16 cellular contexts compared by ENCODE assay signal in genomic region chr11:112958670-112959069, GRCh38. TPM values are rescaled to one million over a fixed set of nuclear protein-coding genes. Genes with fewer than 3 reads are reported as not detected.
DNase-seq lines count a peak whose midpoint lies in the region; ATAC-seq, FAIRE-seq and TF ChIP-seq lines count a peak whose summit lies in the region.
"Had no signal": no experiment of that assay in that cellular context is flagged by ENCODE, and none has a peak within 500 bp of the region (broad histone marks: within the 10 kb centered on the region; RNA-seq: fewer than 3 reads in every experiment).

No MANE protein-coding gene starts in this region.

- TF ChIP-seq CTCF in heart right ventricle (IDR thresholded peaks at IDR 0.05) (peak in 7 of 9 donors; percentile 5 to 43 (median 31)), ovary (IDR thresholded peaks at IDR 0.05) (no peak), stomach (IDR thresholded peaks at IDR 0.05) (no peak)

- FAIRE-seq in urothelium cell line (lab: Jason Lieb, UNC): peak; percentile 48

- TF ChIP-seq EP300 in ovary (IDR thresholded peaks at IDR 0.05): no peak
- no peak for TF ChIP-seq EP300 in stomach (IDR thresholded peaks at IDR 0.05)

- DNase-seq in heart right ventricle (no peak), cardiac septum (ENCODE audit: low spot score) (no peak), SK-N-DZ (ENCODE audit: low spot score) (peak; percentile 40), glomerular visceral epithelial cell (ENCODE audit: extremely low spot score) (peak; percentile 65), urothelium cell line (ENCODE audit: low spot score) (peak; percentile 82), ovary (no peak), stomach (no peak), NCI-H524 treated with DMSO at 0.1 percent for 48 hours (lab: John Stamatoyannopoulos, UW) (no peak)
- DNase-seq: ACHN; anterior cingulate cortex; naive thymus-derived CD4-positive, alpha-beta T cell; Peyer's patch; upper lobe of left lung; WERI-Rb-1 had no signal

- ATAC-seq in heart right ventricle: peak in 1 of 8 donors; percentile 26
- ATAC-seq: naive thymus-derived CD4-positive, alpha-beta T cell had no signal

- H3K27me3 ChIP-seq in heart right ventricle: peaks cover 0 to 80% (median 33%) of the 10 kb centered on the region in 7 donors
- no peaks in the 10 kb centered on the region for H3K27me3 ChIP-seq in ovary
- H3K27me3 ChIP-seq in stomach: peaks cover 0 to 49% (median 29%) of the 10 kb centered on the region in 3 donors
- H3K27me3 ChIP-seq: Peyer's patch had no signal

- peaks cover 0 to 13% (median 0%) of the 10 kb centered on the region in 11 donors for H3K9me3 ChIP-seq in heart right ventricle
- no peaks in the 10 kb centered on the region for H3K9me3 ChIP-seq in ovary
- no peaks in the 10 kb centered on the region for H3K9me3 ChIP-seq in stomach
- H3K9me3 ChIP-seq: Peyer's patch, upper lobe of left lung had no signal

- TF ChIP-seq POLR2A in ovary (IDR thresholded peaks at IDR 0.05) (no peak), stomach (IDR thresholded peaks at IDR 0.05) (no peak)

- intact Hi-C loops in heart right ventricle (cut with DNase I): loop anchor here in 4 of 10 donors (5.0 to 10.0 kb wide), 4 partner anchors 76 to 114 kb away; no protein-coding TSS in a partner anchor
- intact Hi-C loops in cardiac septum (cut with DNase I): loop anchor here (2.0 kb wide), 1 partner anchor 304 kb away; no protein-coding TSS in a partner anchor
- intact Hi-C loops in ovary (cut with DNase I): loop anchor here in 1 of 4 donors (10.0 kb wide), 1 partner anchor 164 kb away; no protein-coding TSS in a partner anchor
- intact Hi-C loops in stomach (cut with DNase I; ENCODE audit: low total_unique reads): no loop called here

- H3K4me1 ChIP-seq in heart right ventricle: peaks cover 0 to 24% (median 4%) of the 10 kb centered on the region in 9 donors
- H3K4me1 ChIP-seq in ovary (ENCODE audit: insufficient read depth): no peaks in the 10 kb centered on the region
- H3K4me1 ChIP-seq in stomach: peaks cover 22 to 29% (median 29%) of the 10 kb centered on the region in 4 donors

- WGBS in heart right ventricle, 2 donors: 16 to 19% methylated on average over 4 of the region's 4 CpGs
- WGBS in ovary, 3 donors: 23 to 41% (median 36%) methylated on average over 4 of the region's 4 CpGs
- 50 to 60% (median 54%) methylated on average over 4 of the region's 4 CpGs for WGBS in stomach, 5 donors

- H3K4me3 ChIP-seq in heart right ventricle: no peak overlapping the region
- no peak overlapping the region for H3K4me3 ChIP-seq in ovary
- H3K4me3 ChIP-seq in stomach: no peak overlapping the region
- H3K4me3 ChIP-seq: Peyer's patch, skin epidermis, upper lobe of left lung had no signal

- no peaks in the 10 kb centered on the region for H3K36me3 ChIP-seq in heart right ventricle
- H3K36me3 ChIP-seq in ovary: no peaks in the 10 kb centered on the region
- no peaks in the 10 kb centered on the region for H3K36me3 ChIP-seq in stomach
- H3K36me3 ChIP-seq: Peyer's patch, upper lobe of left lung, WERI-Rb-1 had no signal

- H3K27ac ChIP-seq in heart right ventricle: peak overlapping the region in 3 of 10 donors; percentile 15 to 31 (median 22)
- H3K27ac ChIP-seq in ovary: no peak overlapping the region
- H3K27ac ChIP-seq in stomach: no peak overlapping the region
- H3K27ac ChIP-seq: Peyer's patch, skin epidermis, upper lobe of left lung, WERI-Rb-1 had no signal

RNA-seq across cellular contexts. Expression of gene NCAM1, which starts 2.5 kb away (rescaled TPM):
- total RNA-seq in heart right ventricle: 100 to 1,000 TPM; 220 to 454 (median 338) TPM
- 100 to 1,000 TPM in 1 of 2 donors, 10 to 100 TPM in 1; 76.8 to 171 TPM for polyA plus RNA-seq in heart right ventricle
- total RNA-seq in cardiac septum: 472 TPM
- 23.3 and 34.2 TPM in 2 replicates for polyA plus RNA-seq in SK-N-DZ (2014; cell fraction: cytosol; rRNA removed)
- polyA plus RNA-seq in SK-N-DZ (2014; cell fraction: nucleus; rRNA removed): 25.5 and 50.4 TPM in 2 replicates
- total RNA-seq in ovary: 100 to 1,000 TPM in 4 of 7 donors, 10 to 100 TPM in 3; 57.7 to 194 (median 114) TPM
- 100 to 1,000 TPM in 1 of 2 donors, 10 to 100 TPM in 1; 23.0 to 106 TPM for polyA plus RNA-seq in ovary
- 10 to 100 TPM; 25.9 to 84.8 (median 41.3) TPM for total RNA-seq in stomach
- polyA plus RNA-seq in stomach: 1 to 10 TPM; 5.7 to 7.9 (median 6.4) TPM
- total RNA-seq: G401 had no signal

Comparison
In these comparisons a context has a peak if more than half of its experiments do, and no peak if none do; other contexts are left out.
1. DNase-seq: peak in SK-N-DZ (single experiment), glomerular visceral epithelial cell (single experiment) and urothelium cell line (single experiment); none in heart right ventricle (0 of 2), cardiac septum (single experiment), ovary (0 of 5), stomach (single experiment) and NCI-H524 treated with DMSO at 0.1 percent for 48 hours (single experiment).
2. CTCF ChIP-seq: peak in heart right ventricle (7 of 9); none in ovary (0 of 3) and stomach (0 of 7).